Comparison of ENCODE assay signal across 8 cellular contexts in genomic region chr7:66877577-66878300, GRCh38. TPM values are rescaled to one million over a fixed set of nuclear protein-coding genes. Genes with fewer than 3 reads are reported as not detected.
DNase-seq lines count a peak whose midpoint lies in the region; ATAC-seq and FAIRE-seq lines count a peak whose summit lies in the region.

No MANE protein-coding gene starts in this region.

- DNase-seq in AG08395 (ENCODE audit: low spot score) (peak; percentile 10), RPMI7951 (ENCODE audit: low read depth) (peak; percentile 8), HTR-8/SVneo (ENCODE audit: insufficient read length, low spot score) (no peak), NCI-H2107 treated with DMSO at 0.1 percent for 48 hours (lab: John Stamatoyannopoulos, UW; ENCODE audit: unreplicated experiment) (no peak), NCI-H2227 (lab: John Stamatoyannopoulos, UW; ENCODE audit: unreplicated experiment) (no peak)
- DNase-seq in stimulated activated CD4-positive, alpha-beta T cell treated with anti-CD3 and anti-CD28 coated beads, Interleukin-4, amount 100 ng/mL, for 4 hours = no peak

- FAIRE-seq in HTR-8/SVneo (lab: Jason Lieb, UNC) = no peak

- peak; percentile 96 for ATAC-seq in GM18909 (IDR thresholded peaks at IDR 0.05; ENCODE audit: poor library complexity, unreplicated experiment)
- peak; percentile 93 for ATAC-seq in HG02981 (IDR thresholded peaks at IDR 0.05; ENCODE audit: unreplicated experiment)

RNA-seq across cellular contexts. Expression of gene TMEM248, which starts 43.3 kb away (rescaled TPM):
- total RNA-seq in RPMI7951 (2014; rRNA removed; shearing (Covaris generic)) = 102 and 120 TPM in 2 replicates

Comparison
In these comparisons a context has a peak if more than half of its experiments do, and no peak if none do; other contexts are left out.
1. DNase-seq: peak in AG08395 (single experiment) and RPMI7951 (single experiment); none in stimulated activated CD4-positive, alpha-beta T cell treated with anti-CD3 and anti-CD28 coated beads, Interleukin-4, amount 100 ng/mL, for 4 hours (0 of 2), HTR-8/SVneo (single experiment), NCI-H2107 treated with DMSO at 0.1 percent for 48 hours (single experiment) and NCI-H2227 (single experiment).